In genomic region chr2:235493402-235493774, GRCh38 we compare ENCODE assay signal across 8 cellular contexts. TPM values are rescaled to one million over a fixed set of nuclear protein-coding genes. Genes with fewer than 3 reads are reported as not detected.
DNase-seq lines count a peak whose midpoint lies in the region; ATAC-seq lines count a peak whose summit lies in the region.

No MANE protein-coding gene starts in this region.

- no peaks in the 10 kb centered on the region for H3K9me3 Mint-ChIP-seq in activated naive CD8-positive, alpha-beta T cell treated with anti-CD3 and anti-CD28 coated beads for 36 hours

- H3K4me3 Mint-ChIP-seq in activated naive CD8-positive, alpha-beta T cell treated with anti-CD3 and anti-CD28 coated beads for 36 hours = peak overlapping the region; percentile 80

- H3K27ac Mint-ChIP-seq in activated naive CD8-positive, alpha-beta T cell treated with anti-CD3 and anti-CD28 coated beads for 36 hours = no peak overlapping the region

- peaks cover 72% of the 10 kb centered on the region for H3K27me3 Mint-ChIP-seq in activated naive CD8-positive, alpha-beta T cell treated with anti-CD3 and anti-CD28 coated beads for 36 hours

- no peaks in the 10 kb centered on the region for H3K36me3 Mint-ChIP-seq in activated naive CD8-positive, alpha-beta T cell treated with anti-CD3 and anti-CD28 coated beads for 36 hours

- peaks cover 5% of the 10 kb centered on the region for H3K4me1 Mint-ChIP-seq in activated naive CD8-positive, alpha-beta T cell treated with anti-CD3 and anti-CD28 coated beads for 36 hours

- H3K27ac ChIP-seq in skin epidermis = peak overlapping the region in 16 of 21 experiments; percentile 48 to 88 (median 61)

- no peak for ATAC-seq in GM21825 (IDR thresholded peaks at IDR 0.05; ENCODE audit: unreplicated experiment)

- peak; percentile 65 for DNase-seq in NCI-H2196 (lab: John Stamatoyannopoulos, UW; ENCODE audit: unreplicated experiment)
- DNase-seq in NCI-H2196 treated with DMSO at 0.1 percent for 48 hours (lab: John Stamatoyannopoulos, UW; ENCODE audit: unreplicated experiment) = no peak
- peak; percentile 13 for DNase-seq in activated naive CD8-positive, alpha-beta T cell treated with anti-CD3 and anti-CD28 coated beads for 36 hours
- no peak for DNase-seq in GM03348 (ENCODE audit: low spot score)
- DNase-seq in activated CD4-positive, alpha-beta T cell treated with anti-CD3 and anti-CD28 coated beads, Interleukin-2, amount 50 U/mL, for 1 hour = no peak

- peak overlapping the region; percentile 47 for H3K4me3 ChIP-seq in iPS-11a (ENCODE audit: low read depth, low read length)
- H3K4me3 ChIP-seq in skin epidermis = peak overlapping the region; percentile 22 to 53 (median 48)

RNA-seq across cellular contexts. Expression of gene AGAP1, which starts 0.5 kb away (rescaled TPM):
- 1 to 10 TPM in 1 of 2 experiments, under 1 TPM in 1; 0.89 to 1.4 TPM for total RNA-seq in activated naive CD8-positive, alpha-beta T cell treated with anti-CD3 and anti-CD28 coated beads for 36 hours

Comparison
In these comparisons a context has a peak if more than half of its experiments do, and no peak if none do; other contexts are left out.
1. DNase-seq: peak in NCI-H2196 (single experiment) and activated naive CD8-positive, alpha-beta T cell treated with anti-CD3 and anti-CD28 coated beads for 36 hours (single experiment); none in NCI-H2196 treated with DMSO at 0.1 percent for 48 hours (single experiment), GM03348 (single experiment) and activated CD4-positive, alpha-beta T cell treated with anti-CD3 and anti-CD28 coated beads, Interleukin-2, amount 50 U/mL, for 1 hour (single experiment).